ENCODE assay signal across 8 cellular contexts in genomic region chr13:26184791-26185250, GRCh38. TPM values are rescaled to one million over a fixed set of nuclear protein-coding genes. Genes with fewer than 3 reads are reported as not detected.
A peak's percentile ranks its signal among the peaks of the same experiment; 100 is the strongest.
DNase-seq lines count a peak whose midpoint lies in the region; FAIRE-seq and TF ChIP-seq lines count a peak whose summit lies in the region.

No MANE protein-coding gene starts in this region.

- H3K27me3 ChIP-seq in GM23248 (replicated peaks; ENCODE audit: insufficient read depth) (no peaks in the 10 kb centered on the region), spleen (replicated peaks in 1 of 7) (no peaks in the 10 kb centered on the region)

- in situ Hi-C loops in GM23248 (cut with MboI): loop anchor here (5.0 to 25.0 kb wide), 3 partner anchors 310 to 702 kb away; no protein-coding TSS in a partner anchor

- H4K20me1 ChIP-seq in GM23248 (ENCODE audit: insufficient read depth): no peaks in the 10 kb centered on the region

- TF ChIP-seq CTCF in D721Med (IDR thresholded peaks at IDR 0.05; ENCODE audit: insufficient read depth, missing control alignments) (peak; percentile 97), spleen (IDR thresholded peaks at IDR 0.05 in 8 of 11, conservative IDR thresholded peaks at IDR 0.05 in 3 of 11) (peak; percentile 70 to 94 (median 84))

- H3K4me3 ChIP-seq in GM23248 (no peak overlapping the region), spleen (no peak overlapping the region)

- H2AFZ ChIP-seq in GM23248: no peak overlapping the region

- no peak overlapping the region for H3K4me2 ChIP-seq in GM23248 (ENCODE audit: unreplicated experiment)

- H3K36me3 ChIP-seq in GM23248 (ENCODE audit: low read depth) (no peaks in the 10 kb centered on the region), spleen (no peaks in the 10 kb centered on the region)

- no peak overlapping the region for H3K9ac ChIP-seq in GM23248

- H3K27ac ChIP-seq in GM23248 (no peak overlapping the region), spleen (peak overlapping the region in 2 of 8 donors; percentile 89 to 90)

- no peak for TF ChIP-seq POLR2A in spleen (IDR thresholded peaks at IDR 0.05)

- FAIRE-seq in D721Med (lab: Jason Lieb, UNC): no peak

- H3F3A ChIP-seq in GM23248 (ENCODE audit: insufficient read depth): peaks cover 8% of the 10 kb centered on the region; the same call in 1 of the 2 replicates

- H3K4me1 ChIP-seq in GM23248 (ENCODE audit: insufficient read depth) (peaks cover 4% of the 10 kb centered on the region; the same call in 1 of the 2 replicates), spleen (peaks cover 12 to 39% (median 28%) of the 10 kb centered on the region in 6 donors)

- DNase-seq in D721Med (ENCODE audit: insufficient read length, low spot score): no peak
- DNase-seq in GM23248: peak; percentile 82
- peak; percentile 43 for DNase-seq in NCI-H146 treated with DMSO at 0.1 percent for 48 hours (lab: John Stamatoyannopoulos, UW; ENCODE audit: unreplicated experiment)
- peak in 4 of 5 experiments; percentile 47 to 80 (median 50) for DNase-seq in T-helper 2 cell
- DNase-seq in anterior cingulate cortex (lab: John Stamatoyannopoulos, UW): peak in 51 of 58 donors; percentile 4 to 70 (median 40)
- peak; percentile 41 to 79 for DNase-seq in hippocampal formation (lab: John Stamatoyannopoulos, UW)
- peak; percentile 81 for DNase-seq in spleen
- no peak for DNase-seq in posterior vena cava (ENCODE audit: low spot score)

- no peaks in the 10 kb centered on the region for H3K79me2 ChIP-seq in GM23248 (ENCODE audit: insufficient read depth)

- intact Hi-C loops in spleen (cut with DNase I; ENCODE audit: low total_unique reads): loop anchor here (5.0 kb wide), 2 partner anchors 312 to 512 kb away; no protein-coding TSS in a partner anchor
- intact Hi-C loops in posterior vena cava (cut with DNase I): loop anchor here in 1 of 2 donors (5.0 kb wide), 1 partner anchor 312 kb away; no protein-coding TSS in a partner anchor

- H3K9me2 ChIP-seq in GM23248 (ENCODE audit: insufficient read depth): no peaks in the 10 kb centered on the region

- 37 to 42% methylated on average over 8 of the region's 8 CpGs for WGBS in GM23248 (ENCODE audit: low coverage in 1 of 2, low lambda C conversion rate in 2 of 2, missing lambda C conversion rate in 2 of 2), 2 experiments
- 57 to 63% (median 58%) methylated on average over 8 of the region's 8 CpGs for WGBS in spleen, 5 donors

- no peaks in the 10 kb centered on the region for H3K9me3 ChIP-seq in GM23248 (ENCODE audit: low read depth)
- no peaks in the 10 kb centered on the region for H3K9me3 ChIP-seq in spleen

RNA-seq across cellular contexts. Expression of gene RNF6, which starts 37.3 kb away (rescaled TPM):
- total RNA-seq in GM23248 (2014; rRNA removed; shearing (Covaris generic)): 40.2 and 43.7 TPM in 2 replicates
- polyA plus RNA-seq in GM23248 (2016; fragmentation: Nextera tagmentation; extraction: Ambion mirVana) (50.1 and 50.6 TPM in 2 replicates), spleen (10 to 100 TPM; 13.3 to 17.7 (median 15.0) TPM)
- total RNA-seq in spleen (10 to 100 TPM; 29.1 to 39.0 (median 30.5) TPM), posterior vena cava (10 to 100 TPM; 24.5 to 30.9 TPM)

Comparison
In these comparisons a context has a peak if more than half of its experiments do, and no peak if none do; other contexts are left out.
1. DNase-seq: peak in GM23248 (single experiment), NCI-H146 treated with DMSO at 0.1 percent for 48 hours (single experiment), T-helper 2 cell (4 of 5), anterior cingulate cortex (51 of 58), hippocampal formation (2 of 2) and spleen (single experiment); none in D721Med (single experiment) and posterior vena cava (single experiment).